Comparison of ENCODE assay signal across 1 cellular context in genomic region chr7:73350311-73351068, GRCh38.
TF ChIP-seq lines count a peak whose summit lies in the region.

No MANE protein-coding gene starts in this region.

TF ChIP-seq in K562, 482 proteins besides CTCF, POLR2A, EP300 and RAD21:
- TF ChIP-seq RCOR1 (IDR thresholded peaks at IDR 0.05; ENCODE audit: borderline replicate concordance in 1 of 2, low read depth in 2 of 2, low read length in 2 of 2): no peak
